10 cellular contexts compared by ENCODE assay signal in genomic region chr1:172845371-172845770, GRCh38.
DNase-seq lines count a peak whose midpoint lies in the region; ATAC-seq and TF ChIP-seq lines count a peak whose summit lies in the region.
"Had no signal": no experiment of that assay in that cellular context is flagged by ENCODE, and none has a peak within 500 bp of the region (broad histone marks: within the 10 kb centered on the region; RNA-seq: fewer than 3 reads in every experiment).

No MANE protein-coding gene starts in this region.

- intact Hi-C loops in Right ventricle myocardium superior (cut with DNase I), result no loop called here
- intact Hi-C loops in Right ventricle myocardium inferior (cut with DNase I), result no loop called here
- intact Hi-C loops in natural killer cell (cut with micrococcal nuclease), result no loop called here
- intact Hi-C loops in testis (cut with DNase I; ENCODE audit: low total_unique reads), result no loop called here

- H3K4me1 ChIP-seq in testis, result no peaks in the 10 kb centered on the region

- H3K27ac ChIP-seq in testis, result no peak overlapping the region

- 27 to 54% methylated on average over 2 of the region's 2 CpGs for WGBS in testis, 2 donors

- H3K27me3 ChIP-seq in testis, result no peaks in the 10 kb centered on the region

- no peaks in the 10 kb centered on the region for H3K36me3 Mint-ChIP-seq in natural killer cell
- H3K36me3 Mint-ChIP-seq: type B pancreatic cell had no signal

- peak; percentile 30 for DNase-seq in Right ventricle myocardium superior
- DNase-seq in Right ventricle myocardium inferior (ENCODE audit: missing footprints), result no peak
- peak; percentile 54 for DNase-seq in activated T-cell treated with anti-CD3 and anti-CD28 coated beads for 48 hours (ENCODE audit: low read depth)
- DNase-seq in natural killer cell, result no peak
- peak; percentile 30 for DNase-seq in testis
- no peak for DNase-seq in NK-92 treated with Interleukin-12 subunit alpha and Interleukin-12 subunit beta, amount 100 ng/mL, for 24 hours (lab: John Stamatoyannopoulos, UW)
- DNase-seq in NCI-H187 (lab: John Stamatoyannopoulos, UW), result no peak
- DNase-seq: NCI-H524 treated with DMSO at 0.1 percent for 48 hours had no signal

- H3K4me1 Mint-ChIP-seq in natural killer cell, result peaks cover 8 to 10% of the 10 kb centered on the region in 2 donors

- TF ChIP-seq POLR2A in testis (IDR thresholded peaks at IDR 0.05), result no peak

- H3K27ac Mint-ChIP-seq in natural killer cell, result no peak overlapping the region
- H3K27ac Mint-ChIP-seq: type B pancreatic cell had no signal

- H3K36me3 ChIP-seq in testis (ENCODE audit: low read depth, missing control alignments), result no peaks in the 10 kb centered on the region

- H3K9me3 Mint-ChIP-seq in natural killer cell, result no peaks in the 10 kb centered on the region
- H3K9me3 Mint-ChIP-seq: type B pancreatic cell had no signal

- ATAC-seq in Right ventricle myocardium superior (ENCODE audit: poor library complexity), result no peak
- no peak for ATAC-seq in Right ventricle myocardium inferior
- ATAC-seq in natural killer cell, result peak; percentile 74 to 85 (median 74)
- ATAC-seq in HG02973 (IDR thresholded peaks at IDR 0.05; ENCODE audit: unreplicated experiment), result no peak

- no peaks in the 10 kb centered on the region for H3K9me3 ChIP-seq in testis

- H3K27me3 Mint-ChIP-seq in natural killer cell (ENCODE audit: low read depth in 2 of 2), result peaks cover 0 to 4% of the 10 kb centered on the region in 2 donors
- H3K27me3 Mint-ChIP-seq: type B pancreatic cell had no signal

- no peak for TF ChIP-seq CTCF in natural killer cell (IDR thresholded peaks at IDR 0.05)
- no peak for TF ChIP-seq CTCF in testis (IDR thresholded peaks at IDR 0.05)

- H3K4me3 Mint-ChIP-seq in natural killer cell, result no peak overlapping the region
- H3K4me3 Mint-ChIP-seq: type B pancreatic cell had no signal

- H3K4me3 ChIP-seq in testis, result no peak overlapping the region

Comparison
In these comparisons a context has a peak if more than half of its experiments do, and no peak if none do; other contexts are left out.
1. DNase-seq: peak in Right ventricle myocardium superior (single experiment), activated T-cell treated with anti-CD3 and anti-CD28 coated beads for 48 hours (single experiment) and testis (single experiment); none in Right ventricle myocardium inferior (single experiment), natural killer cell (single experiment), NK-92 treated with Interleukin-12 subunit alpha and Interleukin-12 subunit beta, amount 100 ng/mL, for 24 hours (single experiment) and NCI-H187 (0 of 2).
2. ATAC-seq: peak in natural killer cell (3 of 3); none in Right ventricle myocardium superior (single experiment), Right ventricle myocardium inferior (single experiment) and HG02973 (single experiment).